Comparison of ENCODE assay signal across 27 cellular contexts in genomic region chr1:8151647-8152046, GRCh38.
DNase-seq lines count a peak whose midpoint lies in the region; ATAC-seq and TF ChIP-seq lines count a peak whose summit lies in the region.
"Had no signal": no experiment of that assay in that cellular context is flagged by ENCODE, and none has a peak within 500 bp of the region (broad histone marks: within the 10 kb centered on the region; RNA-seq: fewer than 3 reads in every experiment).

No MANE protein-coding gene starts in this region.

- peaks cover 5% of the 10 kb centered on the region for H3K27me3 Mint-ChIP-seq in activated CD8-positive, alpha-beta memory T cell treated with anti-CD3 and anti-CD28 coated beads, Interleukin-2, amount 10 ng/mL, durations not matched to agents 7 days and 5 days
- H3K27me3 Mint-ChIP-seq in CD4-positive, alpha-beta T cell: peaks cover 15% of the 10 kb centered on the region
- H3K27me3 Mint-ChIP-seq in activated T-helper 2 cell treated with anti-CD3 and anti-CD28 coated beads, Interferon-gamma antibody, Interleukin-2, Interleukin-4, amounts not matched to agents 10 μg/mL and 5 μg/mL and 100 μg/mL, durations not matched to agents 14 hours and 24 hours and 36 hours (ENCODE audit: low read depth): peaks cover 2% of the 10 kb centered on the region
- peaks cover 2% of the 10 kb centered on the region for H3K27me3 Mint-ChIP-seq in neural progenitor cell (ENCODE audit: insufficient read depth, low read depth)

- no peak for DNase-seq in activated CD8-positive, alpha-beta memory T cell treated with anti-CD3 and anti-CD28 coated beads, Interleukin-2, amount 10 ng/mL, durations not matched to agents 7 days and 5 days
- no peak for DNase-seq in activated CD8-positive, alpha-beta memory T cell treated with anti-CD3 and anti-CD28 coated beads, Interleukin-2, amount 50 U/mL, for 4 hours
- no peak for DNase-seq in CD4-positive, alpha-beta T cell
- no peak for DNase-seq in activated T-helper 2 cell treated with anti-CD3 and anti-CD28 coated beads, Interferon-gamma antibody, Interleukin-2, Interleukin-4, amounts not matched to agents 10 μg/mL and 5 μg/mL and 100 μg/mL, durations not matched to agents 14 hours and 24 hours and 36 hours (ENCODE audit: low spot score)
- DNase-seq in neural progenitor cell (ENCODE audit: low spot score) (no peak), kidney glomerular epithelial cell (lab: John Stamatoyannopoulos, UW) (no peak), GF-D8 (lab: John Stamatoyannopoulos, UW) (no peak), HK-2 (ENCODE audit: unreplicated experiment) (no peak)
- DNase-seq: activated CD4-positive, alpha-beta T cell treated with anti-CD3 and anti-CD28 coated beads, Interleukin-2, amount 50 U/mL, for 48 hours; activated CD4-positive, CD25-positive, alpha-beta regulatory T cell; activated effector memory CD4-positive, alpha-beta T cell treated with Interleukin-2 at 50 U/mL for 16 hours; adrenal gland; foreskin keratinocyte; head of caudate nucleus; islet precursor cell; left ventricle myocardium inferior; NCI-H1092 treated with DMSO at 0.1 percent for 48 hours; NCI-H1694 treated with DMSO at 0.1 percent for 48 hours; NCI-H2171 treated with DMSO at 0.1 percent for 48 hours; NCI-H524; OCI-M1; stimulated activated CD4-positive, alpha-beta T cell treated with anti-CD3 and anti-CD28 coated beads, Interleukin-4, amount 100 ng/mL, for 24 hours; T-helper 1 cell; upper lobe of right lung had no signal

- peak overlapping the region; percentile 30 for H2AFZ ChIP-seq in neural progenitor cell (replicated peaks)

- H3K27me3 ChIP-seq in CD4-positive, alpha-beta T cell (ENCODE audit: control insufficient read depth, insufficient read depth, low read length): no peaks in the 10 kb centered on the region
- H3K27me3 ChIP-seq in neural progenitor cell: no peaks in the 10 kb centered on the region
- H3K27me3 ChIP-seq: adrenal gland, foreskin keratinocyte, upper lobe of right lung had no signal

- H3K27ac ChIP-seq in CD4-positive, alpha-beta T cell (ENCODE audit: low read depth, low read length): no peak overlapping the region
- no peak overlapping the region for H3K27ac ChIP-seq in neural progenitor cell
- H3K27ac ChIP-seq: adrenal gland, foreskin keratinocyte, left ventricle myocardium inferior, upper lobe of right lung had no signal

- H3K9ac ChIP-seq in neural progenitor cell: no peak overlapping the region

- peak overlapping the region; percentile 97 for H3K27ac Mint-ChIP-seq in activated CD8-positive, alpha-beta memory T cell treated with anti-CD3 and anti-CD28 coated beads, Interleukin-2, amount 10 ng/mL, durations not matched to agents 7 days and 5 days
- peak overlapping the region; percentile 98 for H3K27ac Mint-ChIP-seq in CD4-positive, alpha-beta T cell
- H3K27ac Mint-ChIP-seq in activated T-helper 2 cell treated with anti-CD3 and anti-CD28 coated beads, Interferon-gamma antibody, Interleukin-2, Interleukin-4, amounts not matched to agents 10 μg/mL and 5 μg/mL and 100 μg/mL, durations not matched to agents 14 hours and 24 hours and 36 hours: peak overlapping the region; percentile 94
- no peak overlapping the region for H3K27ac Mint-ChIP-seq in neural progenitor cell
- H3K27ac Mint-ChIP-seq: dendritic cell treated with granulocyte-macrophage colony-stimulating factor and Interleukin-4, amounts not matched to agents 40 ng/mL and 50 ng/mL, for 4 days had no signal

- H3K4me3 ChIP-seq in neural progenitor cell: no peak overlapping the region
- H3K4me3 ChIP-seq: adrenal gland, left ventricle myocardium inferior, upper lobe of right lung had no signal

- POLR2A ChIA-PET in CD4-positive, alpha-beta T cell (lab: Charles Lee): interaction anchor here (1.1 to 6.3 kb wide), 5 partner anchors 9 to 190 kb away, joined by 3 to 52 read pairs (median 5); partner anchors contain the start of gene PARK7

- no peak overlapping the region for H3K4me2 ChIP-seq in neural progenitor cell

- no peaks in the 10 kb centered on the region for H4K20me1 ChIP-seq in neural progenitor cell (ENCODE audit: low read depth)

- no peak overlapping the region for H3K4me3 Mint-ChIP-seq in activated CD8-positive, alpha-beta memory T cell treated with anti-CD3 and anti-CD28 coated beads, Interleukin-2, amount 10 ng/mL, durations not matched to agents 7 days and 5 days
- H3K4me3 Mint-ChIP-seq in CD4-positive, alpha-beta T cell: peak overlapping the region; percentile 80
- no peak overlapping the region for H3K4me3 Mint-ChIP-seq in activated T-helper 2 cell treated with anti-CD3 and anti-CD28 coated beads, Interferon-gamma antibody, Interleukin-2, Interleukin-4, amounts not matched to agents 10 μg/mL and 5 μg/mL and 100 μg/mL, durations not matched to agents 14 hours and 24 hours and 36 hours (ENCODE audit: low read depth)
- H3K4me3 Mint-ChIP-seq in neural progenitor cell: no peak overlapping the region
- H3K4me3 Mint-ChIP-seq: CD14-positive monocyte; dendritic cell treated with granulocyte-macrophage colony-stimulating factor and Interleukin-4, amounts not matched to agents 40 ng/mL and 50 ng/mL, for 4 days had no signal

- H3K36me3 ChIP-seq in neural progenitor cell: no peaks in the 10 kb centered on the region
- H3K36me3 ChIP-seq: adrenal gland, left ventricle myocardium inferior, upper lobe of right lung had no signal

- CTCF ChIA-PET in activated CD8-positive, alpha-beta memory T cell treated with anti-CD3 and anti-CD28 coated beads, Interleukin-2, amount 10 ng/mL, durations not matched to agents 7 days and 5 days (lab: Charles Lee): interaction anchor here (0.8 to 1.0 kb wide), 3 partner anchors 12 to 54 kb away, joined by 3 read pairs; no protein-coding TSS in a partner anchor
- CTCF ChIA-PET in CD4-positive, alpha-beta T cell (lab: Charles Lee): no interaction called here

- intact Hi-C loops in CD4-positive, alpha-beta T cell (cut with DNase I, micrococcal nuclease): loop anchor here in 1 of 2 experiments (1.0 to 5.0 kb wide), 6 partner anchors 17 to 189 kb away; partner anchors contain the start of gene PARK7
- intact Hi-C loops in activated T-helper 2 cell treated with anti-CD3 and anti-CD28 coated beads, Interferon-gamma antibody, Interleukin-2, Interleukin-4, amounts not matched to agents 10 μg/mL and 5 μg/mL and 100 μg/mL, durations not matched to agents 14 hours and 24 hours and 36 hours (cut with micrococcal nuclease): loop anchor here (1.0 to 2.0 kb wide), 3 partner anchors 17 to 53 kb away; no protein-coding TSS in a partner anchor

- no peaks in the 10 kb centered on the region for H3K9me3 Mint-ChIP-seq in activated CD8-positive, alpha-beta memory T cell treated with anti-CD3 and anti-CD28 coated beads, Interleukin-2, amount 10 ng/mL, durations not matched to agents 7 days and 5 days (ENCODE audit: low read depth)
- peaks cover 12% of the 10 kb centered on the region for H3K9me3 Mint-ChIP-seq in CD4-positive, alpha-beta T cell
- peaks cover 11% of the 10 kb centered on the region for H3K9me3 Mint-ChIP-seq in activated T-helper 2 cell treated with anti-CD3 and anti-CD28 coated beads, Interferon-gamma antibody, Interleukin-2, Interleukin-4, amounts not matched to agents 10 μg/mL and 5 μg/mL and 100 μg/mL, durations not matched to agents 14 hours and 24 hours and 36 hours
- H3K9me3 Mint-ChIP-seq in neural progenitor cell: peaks cover 11% of the 10 kb centered on the region

- no peaks in the 10 kb centered on the region for H3K9me3 ChIP-seq in CD4-positive, alpha-beta T cell (ENCODE audit: control insufficient read depth, low read length)
- no peaks in the 10 kb centered on the region for H3K9me3 ChIP-seq in neural progenitor cell (ENCODE audit: low read depth)
- H3K9me3 ChIP-seq: adrenal gland, left ventricle myocardium inferior, upper lobe of right lung had no signal

- H3K4me1 ChIP-seq in neural progenitor cell: peaks cover 20% of the 10 kb centered on the region
- H3K4me1 ChIP-seq: adrenal gland, left ventricle myocardium inferior had no signal

- peaks cover 32% of the 10 kb centered on the region for H3K4me1 Mint-ChIP-seq in activated CD8-positive, alpha-beta memory T cell treated with anti-CD3 and anti-CD28 coated beads, Interleukin-2, amount 10 ng/mL, durations not matched to agents 7 days and 5 days
- H3K4me1 Mint-ChIP-seq in CD4-positive, alpha-beta T cell (ENCODE audit: low read depth): peaks cover 74% of the 10 kb centered on the region
- peaks cover 44% of the 10 kb centered on the region for H3K4me1 Mint-ChIP-seq in activated T-helper 2 cell treated with anti-CD3 and anti-CD28 coated beads, Interferon-gamma antibody, Interleukin-2, Interleukin-4, amounts not matched to agents 10 μg/mL and 5 μg/mL and 100 μg/mL, durations not matched to agents 14 hours and 24 hours and 36 hours (ENCODE audit: low read depth)
- peaks cover 13% of the 10 kb centered on the region for H3K4me1 Mint-ChIP-seq in neural progenitor cell

- peaks cover 13% of the 10 kb centered on the region for H3K36me3 Mint-ChIP-seq in activated CD8-positive, alpha-beta memory T cell treated with anti-CD3 and anti-CD28 coated beads, Interleukin-2, amount 10 ng/mL, durations not matched to agents 7 days and 5 days
- no peaks in the 10 kb centered on the region for H3K36me3 Mint-ChIP-seq in CD4-positive, alpha-beta T cell (ENCODE audit: low read depth)
- H3K36me3 Mint-ChIP-seq in activated T-helper 2 cell treated with anti-CD3 and anti-CD28 coated beads, Interferon-gamma antibody, Interleukin-2, Interleukin-4, amounts not matched to agents 10 μg/mL and 5 μg/mL and 100 μg/mL, durations not matched to agents 14 hours and 24 hours and 36 hours (ENCODE audit: low read depth): peaks cover 7% of the 10 kb centered on the region
- no peaks in the 10 kb centered on the region for H3K36me3 Mint-ChIP-seq in neural progenitor cell
- H3K36me3 Mint-ChIP-seq: CD14-positive monocyte had no signal

- peaks cover 28% of the 10 kb centered on the region for H3F3A ChIP-seq in neural progenitor cell (ENCODE audit: low read depth)

- ATAC-seq in activated CD8-positive, alpha-beta memory T cell treated with anti-CD3 and anti-CD28 coated beads, Interleukin-2, amount 10 ng/mL, durations not matched to agents 7 days and 5 days: no peak
- no peak for ATAC-seq in CD4-positive, alpha-beta T cell (ENCODE audit: poor library complexity)
- ATAC-seq: esophagus mucosa, foreskin keratinocyte, upper lobe of right lung had no signal

- no peak for TF ChIP-seq CTCF in CD4-positive, alpha-beta T cell (IDR thresholded peaks at IDR 0.05)
- TF ChIP-seq CTCF in neural progenitor cell (IDR thresholded peaks at IDR 0.05): no peak

- H3K79me2 ChIP-seq in neural progenitor cell (ENCODE audit: low read depth): no peaks in the 10 kb centered on the region
